Comparison of ENCODE assay signal across 17 cellular contexts in the genomic region with DNA sequence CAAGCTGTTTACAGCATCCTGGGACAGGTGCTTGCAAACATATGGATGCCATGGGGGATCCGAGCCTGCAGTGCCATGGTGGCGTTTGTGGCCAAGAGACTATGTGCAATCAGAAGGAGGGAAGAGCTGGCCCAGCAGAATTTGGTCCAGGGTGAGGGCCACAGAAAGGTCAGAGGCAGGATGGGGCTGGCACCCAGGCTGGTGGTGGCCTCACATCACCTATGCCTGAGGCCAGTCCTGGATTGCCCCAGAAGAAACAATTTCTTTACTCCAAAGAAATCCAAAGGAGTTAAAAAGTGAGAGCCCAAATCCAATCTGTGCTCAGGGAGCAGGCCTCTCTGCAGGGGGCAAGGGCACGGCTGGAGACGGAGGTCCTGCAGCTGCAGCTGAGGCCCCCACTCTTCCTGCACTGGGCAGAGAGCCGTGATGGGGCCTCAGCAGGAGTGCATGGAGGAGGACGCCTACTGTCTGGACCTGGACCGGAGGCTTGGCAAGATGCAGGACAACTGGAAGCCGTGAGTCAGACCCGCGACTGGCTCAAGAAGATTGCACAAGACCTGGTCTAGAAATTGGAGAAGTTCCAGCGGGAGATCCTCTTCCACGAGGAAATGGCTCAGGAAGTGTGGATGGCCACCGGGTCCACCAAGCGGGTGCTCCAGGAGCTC.
DNase-seq lines count a peak whose midpoint lies in the region; ATAC-seq and TF ChIP-seq lines count a peak whose summit lies in the region.
"Had no signal": no experiment of that assay in that cellular context is flagged by ENCODE, and none has a peak within 500 bp of the region (broad histone marks: within the 10 kb centered on the region; RNA-seq: fewer than 3 reads in every experiment).

No MANE protein-coding gene starts in this region.

- H3K4me1 Mint-ChIP-seq in MCF 10A (ENCODE audit: insufficient read depth, unreplicated experiment) (peaks cover 7% of the 10 kb centered on the region), HFFc6 (ENCODE audit: low read depth) (no peaks in the 10 kb centered on the region)
- H3K4me1 Mint-ChIP-seq: CD4-positive, alpha-beta memory T cell; immature natural killer cell had no signal

- DNase-seq in MCF 10A (ENCODE audit: unreplicated experiment), result peak; percentile 97
- DNase-seq in breast epithelium (ENCODE audit: low spot score in 2 of 2), result no peak
- peak; percentile 2 for DNase-seq in fibroblast of gingiva (ENCODE audit: low read depth)
- DNase-seq in mucosa of descending colon, result peak in 2 of 3 donors; percentile 11 to 55
- DNase-seq in aorta, result peak; percentile 73 to 79
- DNase-seq in activated CD4-positive, alpha-beta T cell treated with anti-CD3 and anti-CD28 coated beads, Interleukin-2, amount 50 U/mL, for 4 hours, result no peak
- no peak for DNase-seq in HFFc6
- DNase-seq: 8988T; activated CD4-positive, alpha-beta T cell treated with anti-CD3 and anti-CD28 coated beads for 48 hours; adrenal gland; CD4-positive, alpha-beta memory T cell; GDM1; immature natural killer cell; Karpas-422; NCI-H1930; Peyer's patch had no signal

- H3K36me3 Mint-ChIP-seq in MCF 10A (ENCODE audit: insufficient read depth, unreplicated experiment) (no peaks in the 10 kb centered on the region), HFFc6 (ENCODE audit: low read depth) (peaks cover 5% of the 10 kb centered on the region; the same call in 1 of the 2 replicates)
- H3K36me3 Mint-ChIP-seq: CD4-positive, alpha-beta memory T cell; immature natural killer cell had no signal

- TF ChIP-seq POLR2A in breast epithelium (IDR thresholded peaks at IDR 0.05), result no peak

- no peak overlapping the region for H3K27ac Mint-ChIP-seq in MCF 10A (ENCODE audit: low read depth, unreplicated experiment)
- no peak overlapping the region for H3K27ac Mint-ChIP-seq in HFFc6
- H3K27ac Mint-ChIP-seq: CD4-positive, alpha-beta memory T cell; immature natural killer cell had no signal

- no peak overlapping the region for H3K4me3 ChIP-seq in breast epithelium
- no peak overlapping the region for H3K4me3 ChIP-seq in mucosa of descending colon
- no peak overlapping the region for H3K4me3 ChIP-seq in aorta (ENCODE audit: low read length in 2 of 2)
- H3K4me3 ChIP-seq: adrenal gland, Peyer's patch had no signal

- CTCF ChIA-PET in MCF 10A (lab: Yijun Ruan, JAX), result interaction anchor here (0.5 to 1.2 kb wide), 4 partner anchors 16 to 242 kb away, joined by 3 to 4 read pairs (median 3); no protein-coding TSS in a partner anchor

- intact Hi-C loops in MCF 10A (cut with micrococcal nuclease), result no loop called here
- intact Hi-C loops in breast epithelium (cut with DNase I; ENCODE audit: low total_unique reads), result no loop called here
- intact Hi-C loops in mucosa of descending colon (cut with DNase I, micrococcal nuclease), result no loop called here
- intact Hi-C loops in aorta (cut with DNase I), result no loop called here

- no peaks in the 10 kb centered on the region for H3K27me3 ChIP-seq in breast epithelium
- H3K27me3 ChIP-seq in aorta (ENCODE audit: control insufficient read depth in 1 of 2, insufficient read depth in 2 of 2, low read length in 1 of 2), result no peaks in the 10 kb centered on the region
- H3K27me3 ChIP-seq: adrenal gland, Peyer's patch had no signal

- POLR2A ChIA-PET in MCF 10A (lab: Yijun Ruan, JAX), result no interaction called here

- no peaks in the 10 kb centered on the region for H3K9me3 Mint-ChIP-seq in MCF 10A (ENCODE audit: unreplicated experiment)
- peaks cover 52% of the 10 kb centered on the region for H3K9me3 Mint-ChIP-seq in HFFc6

- H3K4me1 ChIP-seq in breast epithelium (no peaks in the 10 kb centered on the region), mucosa of descending colon (ENCODE audit: low read depth) (no peaks in the 10 kb centered on the region), aorta (ENCODE audit: control insufficient read depth in 1 of 2, insufficient read depth in 2 of 2, low read length in 2 of 2) (no peaks in the 10 kb centered on the region)
- H3K4me1 ChIP-seq: adrenal gland, Peyer's patch had no signal

- peaks cover 9% of the 10 kb centered on the region for H3K27me3 Mint-ChIP-seq in MCF 10A (ENCODE audit: insufficient read depth, unreplicated experiment)
- H3K27me3 Mint-ChIP-seq in HFFc6 (ENCODE audit: insufficient read depth), result no peaks in the 10 kb centered on the region

- ATAC-seq in mucosa of descending colon, result peak; percentile 49
- ATAC-seq in aorta (ENCODE audit: low FRiP score), result peak; percentile 78
- no peak for ATAC-seq in HG03159 (IDR thresholded peaks at IDR 0.05; ENCODE audit: unreplicated experiment)

- WGBS in aorta, 2 donors, result 73 to 82% methylated on average over 14 of the region's 14 CpGs

- H3K36me3 ChIP-seq in breast epithelium, result no peaks in the 10 kb centered on the region
- H3K36me3 ChIP-seq in mucosa of descending colon (ENCODE audit: low read depth), result no peaks in the 10 kb centered on the region
- no peaks in the 10 kb centered on the region for H3K36me3 ChIP-seq in aorta (ENCODE audit: control insufficient read depth in 1 of 2, insufficient read depth in 2 of 2, low read length in 1 of 2)
- H3K36me3 ChIP-seq: adrenal gland, Peyer's patch had no signal

- H3K27ac ChIP-seq in breast epithelium, result no peak overlapping the region
- H3K27ac ChIP-seq in aorta (ENCODE audit: low read depth in 1 of 2, low read length in 2 of 2), result no peak overlapping the region
- H3K27ac ChIP-seq: adrenal gland, Peyer's patch had no signal

- no peaks in the 10 kb centered on the region for H3K9me3 ChIP-seq in breast epithelium
- H3K9me3 ChIP-seq in mucosa of descending colon, result no peaks in the 10 kb centered on the region
- H3K9me3 ChIP-seq in aorta (ENCODE audit: control insufficient read depth, low read length), result no peaks in the 10 kb centered on the region
- H3K9me3 ChIP-seq: adrenal gland, Peyer's patch had no signal

- TF ChIP-seq CTCF in MCF 10A (IDR thresholded peaks at IDR 0.05; ENCODE audit: unreplicated experiment) (no peak), breast epithelium (IDR thresholded peaks at IDR 0.05) (no peak), mucosa of descending colon (IDR thresholded peaks at IDR 0.05) (no peak), HFFc6 (IDR thresholded peaks at IDR 0.05) (no peak)

- no peak overlapping the region for H3K4me3 Mint-ChIP-seq in MCF 10A (ENCODE audit: unreplicated experiment)
- H3K4me3 Mint-ChIP-seq in HFFc6, result no peak overlapping the region
- H3K4me3 Mint-ChIP-seq: CD4-positive, alpha-beta memory T cell; immature natural killer cell had no signal

- BruUV-seq in MCF 10A (replicated peaks; lab: Mats Ljungman, UMichigan), result no TSS peak

Comparison
In these comparisons a context has a peak if more than half of its experiments do, and no peak if none do; other contexts are left out.
1. DNase-seq: peak in MCF 10A (single experiment), fibroblast of gingiva (single experiment), mucosa of descending colon (2 of 3) and aorta (2 of 2); none in breast epithelium (0 of 2), activated CD4-positive, alpha-beta T cell treated with anti-CD3 and anti-CD28 coated beads, Interleukin-2, amount 50 U/mL, for 4 hours (0 of 2) and HFFc6 (single experiment).